14 cellular contexts compared by ENCODE assay signal in genomic region chr17:31425646-31426045, GRCh38. TPM values are rescaled to one million over a fixed set of nuclear protein-coding genes. Genes with fewer than 3 reads are reported as not detected.
DNase-seq lines count a peak whose midpoint lies in the region; ATAC-seq and TF ChIP-seq lines count a peak whose summit lies in the region.
"Had no signal": no experiment of that assay in that cellular context is flagged by ENCODE, and none has a peak within 500 bp of the region (broad histone marks: within the 10 kb centered on the region; RNA-seq: fewer than 3 reads in every experiment).

No MANE protein-coding gene starts in this region.

- peaks cover 2% of the 10 kb centered on the region; the same call in 1 of the 2 replicates for H3K4me1 ChIP-seq in BE2C

- peaks cover 16% of the 10 kb centered on the region for H3K4me1 Mint-ChIP-seq in glutamatergic neuron (ENCODE audit: low read depth, unreplicated experiment)
- peaks cover 26% of the 10 kb centered on the region for H3K4me1 Mint-ChIP-seq in nephron progenitor cell

- H3K4me3 Mint-ChIP-seq in glutamatergic neuron (ENCODE audit: unreplicated experiment) (peak overlapping the region; percentile 67), nephron progenitor cell (peak overlapping the region; percentile 57)
- H3K4me3 Mint-ChIP-seq: naive thymus-derived CD4-positive, alpha-beta T cell had no signal

- no peaks in the 10 kb centered on the region for H3K27me3 ChIP-seq in BE2C
- H3K27me3 ChIP-seq: MG63 had no signal

- H3K9me3 Mint-ChIP-seq in glutamatergic neuron (ENCODE audit: unreplicated experiment) (peaks cover 23% of the 10 kb centered on the region), nephron progenitor cell (peaks cover 20% of the 10 kb centered on the region)

- POLR2A ChIA-PET in GM10248 (lab: Yijun Ruan, JAX): no interaction called here

- TF ChIP-seq CTCF in BE2C (IDR thresholded peaks at IDR 0.05; ENCODE audit: low read depth, low read length) (no peak), glutamatergic neuron (IDR thresholded peaks at IDR 0.05; ENCODE audit: partially characterized antibody, unreplicated experiment) (no peak), nephron progenitor cell (IDR thresholded peaks at IDR 0.05) (no peak), GM10248 (IDR thresholded peaks at IDR 0.05; ENCODE audit: control extremely low read depth, extremely low read depth, low read depth, missing control alignments) (no peak)

- CTCF ChIA-PET in GM10248 (lab: Yijun Ruan, JAX): interaction anchor here (0.9 to 1.8 kb wide), 3 partner anchors 8 to 58 kb away, joined by 3 to 9 read pairs (median 3); no protein-coding TSS in a partner anchor

- H3K27ac Mint-ChIP-seq in glutamatergic neuron (ENCODE audit: unreplicated experiment) (peak overlapping the region; percentile 98), nephron progenitor cell (peak overlapping the region; percentile 89)
- H3K27ac Mint-ChIP-seq: naive thymus-derived CD4-positive, alpha-beta T cell had no signal

- peak; percentile 79 for TF ChIP-seq EP300 in Ishikawa (IDR thresholded peaks at IDR 0.05; ENCODE audit: borderline replicate concordance)

- H3K36me3 Mint-ChIP-seq in glutamatergic neuron (ENCODE audit: unreplicated experiment) (peaks cover 12% of the 10 kb centered on the region), nephron progenitor cell (ENCODE audit: low read depth) (peaks cover 11% of the 10 kb centered on the region)

- no peaks in the 10 kb centered on the region for H3K9me3 ChIP-seq in BE2C
- H3K9me3 ChIP-seq: MG63 had no signal

- no peak for ATAC-seq in HG03520 (IDR thresholded peaks at IDR 0.05; ENCODE audit: unreplicated experiment)
- ATAC-seq: naive thymus-derived CD4-positive, alpha-beta T cell had no signal

- DNase-seq in BE2C (peak; percentile 53), glutamatergic neuron (peak; percentile 83), nephron progenitor cell (peak; percentile 65), GM10248 (ENCODE audit: extremely low spot score) (no peak), SW 1271 (lab: John Stamatoyannopoulos, UW) (no peak), MV-4-11 (lab: John Stamatoyannopoulos, UW) (no peak)
- DNase-seq: activated T-cell treated with anti-CD3 and anti-CD28 coated beads, Interleukin-2, amount 50 U/mL, for 48 hours; AML-193; MG63; naive thymus-derived CD4-positive, alpha-beta T cell; SIG-M5; stimulated activated CD4-positive, alpha-beta T cell treated with anti-CD3 and anti-CD28 coated beads, Interleukin-15, amount 100 ng/mL, for 24 hours had no signal

- H3K36me3 ChIP-seq in BE2C: no peaks in the 10 kb centered on the region
- H3K36me3 ChIP-seq: MG63 had no signal

- H3K27me3 Mint-ChIP-seq in glutamatergic neuron (ENCODE audit: unreplicated experiment): peaks cover 18% of the 10 kb centered on the region
- H3K27me3 Mint-ChIP-seq in nephron progenitor cell (ENCODE audit: low read depth, poor library complexity): peaks cover 2% of the 10 kb centered on the region

- H3K4me3 ChIP-seq in BE2C (ENCODE audit: low read depth, low read length): 0 out of 2 replicates have a peak overlapping the region, but pooled peaks have one; percentile 1
- H3K4me3 ChIP-seq: MG63 had no signal

- 0 out of 2 replicates have a peak, but pooled peaks have one; percentile 3 for TF ChIP-seq RAD21 in Ishikawa (IDR thresholded peaks at IDR 0.05; ENCODE audit: low read depth)

TF ChIP-seq in Ishikawa, 13 proteins besides CTCF, POLR2A, EP300 and RAD21:
- TF ChIP-seq CREB1 (IDR thresholded peaks at IDR 0.05; ENCODE audit: low read depth) (no peak), TEAD4 (IDR thresholded peaks at IDR 0.05) (peak; percentile 72), USF1 (IDR thresholded peaks at IDR 0.05) (no peak), NFIC (IDR thresholded peaks at IDR 0.05) (peak; percentile 52), TAF1 (IDR thresholded peaks at IDR 0.05; ENCODE audit: low read depth) (no peak), ZBTB7A (IDR thresholded peaks at IDR 0.05; ENCODE audit: low read depth) (peak; percentile 71; the same call in 1 of the 2 replicates), REST (IDR thresholded peaks at IDR 0.05; ENCODE audit: low read depth) (no peak), EGR1 (IDR thresholded peaks at IDR 0.05) (no peak), TCF12 (IDR thresholded peaks at IDR 0.05; ENCODE audit: low read depth) (peak; percentile 85), FOXM1 (IDR thresholded peaks at IDR 0.05; ENCODE audit: borderline replicate concordance, low read depth) (peak; percentile 36; the same call in 1 of the 2 replicates), YY1 (IDR thresholded peaks at IDR 0.05; ENCODE audit: low read depth) (peak; percentile 23; the same call in 1 of the 2 replicates), MAX (IDR thresholded peaks at IDR 0.05) (no peak; the same call in 1 of the 2 replicates), CEBPB (IDR thresholded peaks at IDR 0.05) (no peak)

RNA-seq across cellular contexts. Expression of gene RAB11FIP4, which starts 34.2 kb away (rescaled TPM):
- 18.2 TPM for polyA plus RNA-seq in BE2C (2012; ENCODE audit: insufficient read depth, insufficient read length, low read depth)
- 103 TPM for total RNA-seq in glutamatergic neuron (ENCODE audit: unreplicated experiment)

Comparison
In these comparisons a context has a peak if more than half of its experiments do, and no peak if none do; other contexts are left out.
1. DNase-seq: peak in BE2C (single experiment), glutamatergic neuron (single experiment) and nephron progenitor cell (single experiment); none in GM10248 (single experiment), SW 1271 (0 of 2) and MV-4-11 (single experiment).